19 cellular contexts compared by ENCODE assay signal in genomic region chr1:161481624-161482392, GRCh38. TPM values are rescaled to one million over a fixed set of nuclear protein-coding genes. Genes with fewer than 3 reads are reported as not detected.
DNase-seq lines count a peak whose midpoint lies in the region; ATAC-seq and TF ChIP-seq lines count a peak whose summit lies in the region.
"Had no signal": no experiment of that assay in that cellular context is flagged by ENCODE, and none has a peak within 500 bp of the region (broad histone marks: within the 10 kb centered on the region; RNA-seq: fewer than 3 reads in every experiment).

No MANE protein-coding gene starts in this region.

- H3K9me3 Mint-ChIP-seq in CD4-positive, alpha-beta T cell = no peaks in the 10 kb centered on the region
- H3K9me3 Mint-ChIP-seq: CD8-positive, alpha-beta memory T cell; IgD-negative memory B cell had no signal

- POLR2A ChIA-PET in CD4-positive, alpha-beta T cell (lab: Charles Lee) = no interaction called here

- H3K27ac Mint-ChIP-seq in CD4-positive, alpha-beta T cell = no peak overlapping the region
- H3K27ac Mint-ChIP-seq: CD8-positive, alpha-beta memory T cell; IgD-negative memory B cell had no signal

- ATAC-seq in omental fat pad (ENCODE audit: low FRiP score) (peak; percentile 41), HG03442 (IDR thresholded peaks at IDR 0.05; ENCODE audit: unreplicated experiment) (no peak)
- no peak for ATAC-seq in CD4-positive, alpha-beta T cell (ENCODE audit: poor library complexity)
- ATAC-seq: Right ventricle myocardium inferior had no signal

- H3K4me3 Mint-ChIP-seq in CD4-positive, alpha-beta T cell = no peak overlapping the region
- H3K4me3 Mint-ChIP-seq: CD8-positive, alpha-beta memory T cell; IgD-negative memory B cell had no signal

- peaks cover 5% of the 10 kb centered on the region; the same call in 1 of the 2 replicates for H3K9me3 ChIP-seq in MG63
- no peaks in the 10 kb centered on the region for H3K9me3 ChIP-seq in CD4-positive, alpha-beta T cell (ENCODE audit: control insufficient read depth, low read length)

- no peaks in the 10 kb centered on the region for H3K27me3 ChIP-seq in MG63
- no peaks in the 10 kb centered on the region for H3K27me3 ChIP-seq in CD4-positive, alpha-beta T cell (ENCODE audit: control insufficient read depth, insufficient read depth, low read length)
- H3K27me3 ChIP-seq: BLaER1 had no signal

- no peak overlapping the region for H3K27ac ChIP-seq in CD4-positive, alpha-beta T cell (ENCODE audit: low read depth, low read length)
- H3K27ac ChIP-seq: BLaER1 had no signal

- intact Hi-C loops in CD4-positive, alpha-beta T cell (cut with DNase I, micrococcal nuclease) = loop anchor here in 1 of 2 experiments (10.0 kb wide), 2 partner anchors 83 to 553 kb away; no protein-coding TSS in a partner anchor

- peaks cover 37% of the 10 kb centered on the region for H3K27me3 Mint-ChIP-seq in CD4-positive, alpha-beta T cell

- no peak overlapping the region for H3K4me3 ChIP-seq in MG63
- H3K4me3 ChIP-seq in epithelial cell of esophagus (ENCODE audit: low read length) = no peak overlapping the region
- H3K4me3 ChIP-seq: BLaER1 had no signal

- no peaks in the 10 kb centered on the region for H3K4me1 Mint-ChIP-seq in CD4-positive, alpha-beta T cell (ENCODE audit: low read depth)

- H3K36me3 ChIP-seq in MG63 = no peaks in the 10 kb centered on the region
- H3K36me3 ChIP-seq: BLaER1 had no signal

- no peaks in the 10 kb centered on the region for H3K36me3 Mint-ChIP-seq in CD4-positive, alpha-beta T cell (ENCODE audit: low read depth)
- H3K36me3 Mint-ChIP-seq: IgD-negative memory B cell had no signal

- CTCF ChIA-PET in CD4-positive, alpha-beta T cell (lab: Charles Lee) = no interaction called here

- TF ChIP-seq CTCF in epithelial cell of esophagus (IDR thresholded peaks at IDR 0.05; ENCODE audit: insufficient read depth, low read depth, low read length, missing control alignments) = no peak
- no peak for TF ChIP-seq CTCF in omental fat pad (IDR thresholded peaks at IDR 0.05)
- no peak for TF ChIP-seq CTCF in CD4-positive, alpha-beta T cell (IDR thresholded peaks at IDR 0.05)

- DNase-seq in NCI-H748 (lab: John Stamatoyannopoulos, UW; ENCODE audit: unreplicated experiment) (peak; percentile 6), NCI-H748 treated with DMSO at 0.1 percent for 48 hours (lab: John Stamatoyannopoulos, UW) (no peak), MG63 (peak; percentile 54), epithelial cell of esophagus (ENCODE audit: low read depth) (peak; percentile 97), omental fat pad (ENCODE audit: low spot score) (no peak), foreskin melanocyte (no peak)
- DNase-seq in CD4-positive, alpha-beta T cell = no peak
- DNase-seq: 8988T; CD8-positive, alpha-beta memory T cell; NCI-H1417; NCI-H187 treated with DMSO at 0.1 percent for 48 hours; NCI-H345; NCI-H526 treated with DMSO at 0.1 percent for 48 hours had no signal

RNA-seq across cellular contexts. Expression of gene FCGR2A, which starts 23.4 kb away (rescaled TPM):
- 2.3 TPM in 1 of 2 replicates, not detected in the other for total RNA-seq in MG63 (2014; rRNA removed; shearing (Covaris generic); ENCODE audit: low replicate concordance)
- 100 to 1,000 TPM; 118 to 222 (median 130) TPM for total RNA-seq in omental fat pad
- under 1 TPM; 0.63 to 0.89 TPM for total RNA-seq in CD4-positive, alpha-beta T cell
- total RNA-seq: Daoy, LHCN-M2 had no signal

RNA-seq across cellular contexts. Expression of gene HSPA6, which starts 42.5 kb away (rescaled TPM):
- 1.1 and 1.9 TPM in 2 replicates for total RNA-seq in MG63 (2014; rRNA removed; shearing (Covaris generic); ENCODE audit: low replicate concordance)
- 100 to 1,000 TPM in 1 of 4 donors, 10 to 100 TPM in 2, 1 to 10 TPM in 1; 8.2 to 134 (median 18.8) TPM for total RNA-seq in omental fat pad
- total RNA-seq in CD4-positive, alpha-beta T cell = 1 to 10 TPM in 1 of 2 experiments, under 1 TPM in 1; 0.78 to 1.0 TPM

Comparison
In these comparisons a context has a peak if more than half of its experiments do, and no peak if none do; other contexts are left out.
1. DNase-seq: peak in NCI-H748 (single experiment), MG63 (single experiment) and epithelial cell of esophagus (single experiment); none in NCI-H748 treated with DMSO at 0.1 percent for 48 hours (single experiment), omental fat pad (single experiment), CD4-positive, alpha-beta T cell (0 of 10) and foreskin melanocyte (single experiment).
2. RNA of gene FCGR2A, which starts 23.4 kb away (total RNA-seq): 118 to 222 TPM in omental fat pad; 2.3 TPM in MG63 and 0.63 to 0.89 TPM in CD4-positive, alpha-beta T cell; every median in the first group is over 10 times any median in the second.